Comparison of ENCODE assay signal across 1 cellular context in the genomic region with DNA sequence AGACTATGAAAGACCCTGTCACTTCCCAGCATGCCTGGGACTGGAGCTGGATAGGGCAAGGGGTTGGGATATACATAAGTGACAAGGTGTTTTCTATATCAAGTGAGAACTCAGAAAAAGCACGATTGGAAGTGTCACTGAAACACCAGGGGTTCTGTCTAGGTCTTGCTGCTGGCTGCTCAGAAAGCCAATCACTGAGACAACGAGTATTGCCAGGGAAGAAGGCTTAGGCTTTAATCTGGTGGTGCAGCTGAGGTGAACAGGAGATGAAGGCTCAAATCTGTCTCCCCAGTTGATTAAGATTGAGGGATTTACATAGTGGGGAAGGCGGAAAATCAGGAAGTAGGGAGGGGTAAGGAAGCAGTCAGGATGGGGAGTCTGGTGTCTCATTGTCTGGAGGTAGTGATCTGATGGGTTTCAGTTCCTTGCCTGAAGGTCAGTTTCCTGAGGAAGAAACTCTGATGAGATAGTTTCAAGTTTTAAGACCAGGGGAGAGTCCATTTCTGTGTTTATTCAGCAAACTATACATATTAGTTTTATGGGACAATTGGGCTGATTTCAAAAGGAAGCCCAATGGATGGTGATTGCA.
TF ChIP-seq lines count a peak whose summit lies in the region.

No MANE protein-coding gene starts in this region.

TF ChIP-seq in GM12878, 131 proteins besides CTCF, POLR2A, EP300 and RAD21:
- TF ChIP-seq HDAC2 (IDR thresholded peaks at IDR 0.05) (no peak), SPI1 (IDR thresholded peaks at IDR 0.05; ENCODE audit: borderline replicate concordance, insufficient read depth, low read depth, low read length) (peak; percentile 57; the same call in 1 of the 2 replicates)
